8 cellular contexts compared by ENCODE assay signal in genomic region chr9:83920469-83920941, GRCh38. TPM values are rescaled to one million over a fixed set of nuclear protein-coding genes. Genes with fewer than 3 reads are reported as not detected.
DNase-seq lines count a peak whose midpoint lies in the region; ATAC-seq and TF ChIP-seq lines count a peak whose summit lies in the region.

No MANE protein-coding gene starts in this region.

- peak; percentile 57 for TF ChIP-seq RAD21 in Ishikawa (IDR thresholded peaks at IDR 0.05; ENCODE audit: low read depth)

- H3K27ac Mint-ChIP-seq in natural killer cell: peak overlapping the region; percentile 92 to 93

- H3K36me3 Mint-ChIP-seq in natural killer cell: no peaks in the 10 kb centered on the region

- no peaks in the 10 kb centered on the region for H3K79me2 ChIP-seq in fibroblast of lung (ENCODE audit: control insufficient read depth, insufficient read depth, low read length)

- peak overlapping the region; percentile 75 for H3K27ac ChIP-seq in fibroblast of lung (ENCODE audit: insufficient read depth, low read length)

- H3K4me3 ChIP-seq in fibroblast of lung (replicated peaks in 1 of 4; ENCODE audit: control extremely low read depth in 1 of 4, insufficient read depth in 1 of 4, low read depth in 3 of 4, low read length in 4 of 4): peak overlapping the region; percentile 68 to 84 (median 80)

- peak; percentile 6 for DNase-seq in DMS79 treated with DMSO at 0.1 percent for 48 hours (lab: John Stamatoyannopoulos, UW)
- DNase-seq in DMS79 (lab: John Stamatoyannopoulos, UW): no peak
- DNase-seq in T follicular helper cell (ENCODE audit: low read depth): peak; percentile 52
- peak; percentile 50 to 56 for DNase-seq in fibroblast of lung (ENCODE audit: low read depth in 2 of 2)
- no peak for DNase-seq in natural killer cell
- DNase-seq in T-helper 9 cell: no peak

- ATAC-seq in GM21723 (IDR thresholded peaks at IDR 0.05; ENCODE audit: unreplicated experiment) (peak; percentile 35), natural killer cell (peak; percentile 1 to 22 (median 18))

- H3K4me3 Mint-ChIP-seq in natural killer cell: peak overlapping the region; percentile 85

- no peaks in the 10 kb centered on the region for H3K27me3 ChIP-seq in fibroblast of lung (ENCODE audit: control insufficient read depth, insufficient read depth, low read length)

- peaks cover 8 to 10% of the 10 kb centered on the region in 2 donors for H3K4me1 Mint-ChIP-seq in natural killer cell

- no peaks in the 10 kb centered on the region for H3K27me3 Mint-ChIP-seq in natural killer cell (ENCODE audit: low read depth in 2 of 2)

- H3K4me2 ChIP-seq in fibroblast of lung (ENCODE audit: extremely low read depth, insufficient read depth, low read length): peak overlapping the region; percentile 98

- intact Hi-C loops in natural killer cell (cut with micrococcal nuclease): loop anchor here (2.0 to 5.0 kb wide), 2 partner anchors 60 to 213 kb away; partner anchors contain the start of genes HNRNPK, RMI1 and UBQLN1

- no peaks in the 10 kb centered on the region for H3K9me3 Mint-ChIP-seq in natural killer cell

- no peak for TF ChIP-seq EP300 in Ishikawa (IDR thresholded peaks at IDR 0.05; ENCODE audit: borderline replicate concordance)

- peak overlapping the region; percentile 69 for H3K9ac ChIP-seq in fibroblast of lung (ENCODE audit: insufficient read depth, low read length)

- no peaks in the 10 kb centered on the region for H4K20me1 ChIP-seq in fibroblast of lung (ENCODE audit: control insufficient read depth, extremely low read depth, insufficient read depth, low read length)

- H2AFZ ChIP-seq in fibroblast of lung (ENCODE audit: low read length): peak overlapping the region; percentile 86

- peak; percentile 49 to 57 for TF ChIP-seq CTCF in fibroblast of lung (conservative IDR thresholded peaks at IDR 0.05 in 1 of 2, IDR thresholded peaks at IDR 0.05 in 1 of 2; ENCODE audit: low read depth in 1 of 2, low read length in 2 of 2)
- no peak for TF ChIP-seq CTCF in natural killer cell (IDR thresholded peaks at IDR 0.05)

- H3K9me3 ChIP-seq in fibroblast of lung (ENCODE audit: control insufficient read depth, insufficient read depth, low read depth, low read length): no peaks in the 10 kb centered on the region

- no peaks in the 10 kb centered on the region for H3K36me3 ChIP-seq in fibroblast of lung (ENCODE audit: control insufficient read depth, insufficient read depth, low read length)

- H3K4me1 ChIP-seq in fibroblast of lung (ENCODE audit: control insufficient read depth, extremely low read depth, insufficient read depth, low read length): no peaks in the 10 kb centered on the region

TF ChIP-seq in Ishikawa, 13 proteins besides CTCF, POLR2A, EP300 and RAD21:
- TF ChIP-seq FOXM1 (IDR thresholded peaks at IDR 0.05; ENCODE audit: borderline replicate concordance, low read depth) (no peak), USF1 (IDR thresholded peaks at IDR 0.05) (no peak; the same call in 1 of the 2 replicates), CEBPB (IDR thresholded peaks at IDR 0.05) (no peak; the same call in 1 of the 2 replicates), TEAD4 (IDR thresholded peaks at IDR 0.05) (no peak), MAX (IDR thresholded peaks at IDR 0.05) (no peak), YY1 (IDR thresholded peaks at IDR 0.05; ENCODE audit: low read depth) (no peak), EGR1 (IDR thresholded peaks at IDR 0.05) (no peak), TAF1 (IDR thresholded peaks at IDR 0.05; ENCODE audit: low read depth) (no peak)

RNA-seq across cellular contexts. Expression of gene KIF27, which starts 0.7 kb away (rescaled TPM):
- 4.8 and 6.2 TPM in 2 replicates for total RNA-seq in fibroblast of lung
- 0.98 and 1.00 TPM in 2 replicates for polyA plus RNA-seq in fibroblast of lung
- polyA plus RNA-seq in fibroblast of lung (2012): 0.62 and 1.2 TPM in 2 replicates
- polyA minus RNA-seq in fibroblast of lung (ENCODE audit: low replicate concordance): not detected in 2 replicates
- total RNA-seq in natural killer cell: 1 to 10 TPM; 4.0 to 7.7 (median 4.6) TPM

RNA-seq across cellular contexts. Expression of gene HNRNPK, which starts 59.5 kb away (rescaled TPM):
- total RNA-seq in fibroblast of lung (475 and 616 TPM in 2 replicates), natural killer cell (100 to 1,000 TPM; 703 to 872 (median 771) TPM)
- polyA plus RNA-seq in fibroblast of lung: 558 and 618 TPM in 2 replicates
- polyA plus RNA-seq in fibroblast of lung (2012): 484 and 583 TPM in 2 replicates
- polyA minus RNA-seq in fibroblast of lung (ENCODE audit: low replicate concordance): 285 and 431 TPM in 2 replicates

Comparison
In these comparisons a context has a peak if more than half of its experiments do, and no peak if none do; other contexts are left out.
1. DNase-seq: peak in DMS79 treated with DMSO at 0.1 percent for 48 hours (single experiment), T follicular helper cell (single experiment) and fibroblast of lung (2 of 2); none in DMS79 (single experiment), natural killer cell (single experiment) and T-helper 9 cell (single experiment).